ENCODE assay signal across 21 cellular contexts in genomic region chr1:156840880-156841279, GRCh38. TPM values are rescaled to one million over a fixed set of nuclear protein-coding genes. Genes with fewer than 3 reads are reported as not detected.
A peak's percentile ranks its signal among the peaks of the same experiment; 100 is the strongest.
DNase-seq lines count a peak whose midpoint lies in the region; ATAC-seq, FAIRE-seq and TF ChIP-seq lines count a peak whose summit lies in the region.
"Had no signal": no experiment of that assay in that cellular context is flagged by ENCODE, and none has a peak within 500 bp of the region (broad histone marks: within the 10 kb centered on the region; RNA-seq: fewer than 3 reads in every experiment).

No MANE protein-coding gene starts in this region.

- intact Hi-C loops in K562 (cut with micrococcal nuclease) (no loop called here), kidney (cut with DNase I) (no loop called here), spleen (cut with DNase I; ENCODE audit: low total_unique reads) (no loop called here)

- in situ Hi-C loops in K562 (cut with MboI) = no loop called here

- H3K9me3 ChIP-seq in HEK293 (ENCODE audit: control insufficient read depth, insufficient read depth, low read depth, low read length) (no peaks in the 10 kb centered on the region), K562 (replicated peaks; ENCODE audit: control insufficient read depth, insufficient read depth, low read depth, low read length) (no peaks in the 10 kb centered on the region), kidney (ENCODE audit: control insufficient read depth in 1 of 2, low read length in 2 of 2) (no peaks in the 10 kb centered on the region), spleen (no peaks in the 10 kb centered on the region)
- H3K9me3 ChIP-seq: BE2C, Caco-2 had no signal

- H3K4me3 ChIP-seq in HEK293 (ENCODE audit: low read depth, low read length) (no peak overlapping the region), K562 (no peak overlapping the region), kidney (ENCODE audit: low read length in 2 of 2) (no peak overlapping the region), spleen (no peak overlapping the region)

- no peaks in the 10 kb centered on the region for H3K9me1 ChIP-seq in K562 (ENCODE audit: control insufficient read depth, insufficient read depth, low read length)

- H3K9ac ChIP-seq in K562 (ENCODE audit: insufficient read depth in 1 of 2, low read depth in 2 of 2, low read length in 2 of 2) (no peak overlapping the region; a peak in 1 of 4 replicates), kidney (ENCODE audit: low read length in 2 of 2) (no peak overlapping the region)
- H3K9ac ChIP-seq: KMS-11 had no signal

- no peaks in the 10 kb centered on the region for H4K20me1 ChIP-seq in K562 (replicated peaks; ENCODE audit: control insufficient read depth, insufficient read depth, low read length)

- DNase-seq in K562 (ENCODE audit: extremely low read depth in 1 of 4, low spot score in 3 of 4) (no peak), kidney (peak; percentile 46), spleen (peak; percentile 65), HTR-8/SVneo (ENCODE audit: insufficient read length, low spot score) (no peak)
- DNase-seq: BE2C; C1 segment of cervical spinal cord; Caco-2; CD4-positive, CD25-positive, alpha-beta regulatory T cell; GOT3; HCEC 1CT; HFFc6 had no signal

- H2AFZ ChIP-seq in K562 (ENCODE audit: low read depth, low read length) = no peak overlapping the region

- no peak for TF ChIP-seq POLR2A in K562 (conservative IDR thresholded peaks at IDR 0.05)
- TF ChIP-seq POLR2A in spleen (IDR thresholded peaks at IDR 0.05) = no peak

- H3K4me1 ChIP-seq in HEK293 (ENCODE audit: control insufficient read depth, insufficient read depth, low read length) = no peaks in the 10 kb centered on the region
- H3K4me1 ChIP-seq in K562 (replicated peaks in 1 of 2; ENCODE audit: control insufficient read depth in 2 of 2, insufficient read depth in 2 of 2, low read length in 2 of 2) = peaks cover 6 to 21% of the 10 kb centered on the region in 2 experiments; a peak in 4 of 5 replicates
- H3K4me1 ChIP-seq in kidney (ENCODE audit: control insufficient read depth in 1 of 2, insufficient read depth in 1 of 2, low read depth in 1 of 2, low read length in 2 of 2) = peaks cover 0 to 5% of the 10 kb centered on the region in 2 donors
- H3K4me1 ChIP-seq in spleen = peaks cover 0 to 16% (median 8%) of the 10 kb centered on the region in 6 donors
- H3K4me1 ChIP-seq: Caco-2 had no signal

- BruUV-seq in K562 (replicated peaks; lab: Mats Ljungman, UMichigan) = no TSS peak

- 21% methylated on average over 12 of the region's 14 CpGs for WGBS in K562 (ENCODE audit: insufficient coverage, low coverage, missing lambda C conversion rate)
- 63 to 81% (median 70%) methylated on average over 13 to 14 of the region's 14 CpGs for WGBS in spleen, 5 donors

- no peaks in the 10 kb centered on the region for H3K27me3 ChIP-seq in K562 (ENCODE audit: control insufficient read depth in 2 of 2, insufficient read depth in 2 of 2, low read length in 2 of 2)
- peaks cover 3 to 92% (median 27%) of the 10 kb centered on the region in 7 donors for H3K27me3 ChIP-seq in spleen (replicated peaks in 1 of 7)
- H3K27me3 ChIP-seq: BE2C had no signal

- TF ChIP-seq RAD21 in K562 (CRISPR knock-in tag; conservative IDR thresholded peaks at IDR 0.05 in 1 of 2, IDR thresholded peaks at IDR 0.05 in 1 of 2) = no peak

- ATAC-seq in K562 = no peak
- no peak for ATAC-seq in GM18868 (IDR thresholded peaks at IDR 0.05; ENCODE audit: unreplicated experiment)
- no peak for ATAC-seq in GM21786 (IDR thresholded peaks at IDR 0.05; ENCODE audit: unreplicated experiment)
- ATAC-seq: HepG2 had no signal

- TF ChIP-seq CTCF in HEK293 (tag by site-specific recombination; IDR thresholded peaks at IDR 0.05) (no peak), K562 (IDR thresholded peaks at IDR 0.05 in 2 of 3, conservative IDR thresholded peaks at IDR 0.05 in 1 of 3; ENCODE audit: insufficient read depth in 2 of 3, low read depth in 1 of 3, low read length in 3 of 3) (no peak), kidney (IDR thresholded peaks at IDR 0.05; ENCODE audit: borderline replicate concordance, extremely low read depth, insufficient read depth) (no peak), spleen (IDR thresholded peaks at IDR 0.05 in 8 of 11, conservative IDR thresholded peaks at IDR 0.05 in 3 of 11) (no peak)

- H3K27ac ChIP-seq in HEK293 (ENCODE audit: extremely low read depth, low read depth, low read length) = no peak overlapping the region
- H3K27ac ChIP-seq in K562 (ENCODE audit: extremely low read depth, low read depth, low read length) = no peak overlapping the region
- H3K27ac ChIP-seq in kidney (ENCODE audit: low read depth in 2 of 2, low read length in 2 of 2) = no peak overlapping the region
- no peak overlapping the region for H3K27ac ChIP-seq in spleen
- H3K27ac ChIP-seq: KMS-11 had no signal

- TF ChIP-seq EP300 in K562 (IDR thresholded peaks at IDR 0.05; ENCODE audit: low read length) = no peak

- H3K79me2 ChIP-seq in K562 (ENCODE audit: control insufficient read depth, insufficient read depth, low read length) = no peaks in the 10 kb centered on the region

- no peak overlapping the region for H3K4me2 ChIP-seq in K562 (ENCODE audit: insufficient read depth, low read length)
- H3K4me2 ChIP-seq: KMS-11 had no signal

- POLR2A ChIA-PET in HEK293 (lab: Yijun Ruan, JAX) = no interaction called here
- POLR2A ChIA-PET in K562 (lab: Yijun Ruan, JAX) = interaction anchor here (0.6 to 1.0 kb wide), 5 partner anchors 15 to 118 kb away, joined by 3 read pairs; no protein-coding TSS in a partner anchor

- FAIRE-seq in K562 (lab: Jason Lieb, UNC) (no peak), kidney (lab: Jason Lieb, UNC) (no peak), HTR-8/SVneo (lab: Jason Lieb, UNC) (no peak)
- FAIRE-seq: D721Med, G401.6, GM12891, HepG2 had no signal

- CTCF ChIA-PET in HEK293 (lab: Yijun Ruan, JAX) (interaction anchor here (0.8 to 6.2 kb wide), 8 partner anchors 8 to 115 kb away, joined by 3 to 119 read pairs (median 4); partner anchors contain the start of genes INSRR and NTRK1), K562 (lab: Yijun Ruan, JAX; ENCODE audit: low intra/inter-chr PET ratio) (interaction anchor here (0.7 kb wide), 1 partner anchor 31 kb away, joined by 3 read pairs; no protein-coding TSS in a partner anchor)

- H3K36me3 ChIP-seq in HEK293 (ENCODE audit: control insufficient read depth in 2 of 2, insufficient read depth in 1 of 2, low read length in 2 of 2) (no peaks in the 10 kb centered on the region), K562 (ENCODE audit: control insufficient read depth, insufficient read depth, low read length) (no peaks in the 10 kb centered on the region), kidney (ENCODE audit: control insufficient read depth in 1 of 2, insufficient read depth in 2 of 2, low read length in 2 of 2) (no peaks in the 10 kb centered on the region), spleen (no peaks in the 10 kb centered on the region)
- H3K36me3 ChIP-seq: BE2C had no signal

RNA-seq across cellular contexts. Expression of gene INSRR, which starts 18.0 kb away (rescaled TPM):
- total RNA-seq in K562 (2011; cell fraction: chromatin; rRNA removed; ENCODE audit: low replicate concordance) = 0.14 and 1.6 TPM in 2 replicates
- total RNA-seq in K562 (2011; cell fraction: nucleolus; rRNA removed) = 0.66 and 0.67 TPM in 2 replicates
- 0.44 and 0.46 TPM in 2 replicates for total RNA-seq in K562 (2011; cell fraction: nucleoplasm; rRNA removed)
- 0.08 TPM in 1 of 2 replicates, not detected in the other for total RNA-seq in K562 (2014; rRNA removed)
- total RNA-seq in K562 (2014; rRNA removed; fragmentation: Illumina TruSeq; extraction: Trizol) = 0.04 TPM in 1 of 2 replicates, not detected in the other
- total RNA-seq in K562 (2015; rRNA removed; fragmentation: Illumina TruSeq; extraction: Trizol) = 0.04 and 0.07 TPM in 2 replicates
- total RNA-seq in K562 (2021) = 0.18 TPM in 2 replicates
- polyA plus RNA-seq in K562 (2011; rRNA removed) = 0.06 and 0.07 TPM in 2 replicates
- 0.04 and 0.16 TPM in 2 replicates for polyA plus RNA-seq in K562 (2011; cell fraction: cytosol; rRNA removed)
- 0.44 and 1.7 TPM in 2 replicates for polyA plus RNA-seq in K562 (2011; cell fraction: nucleus; rRNA removed)
- polyA plus RNA-seq in K562 (2012) = 0.25 and 0.83 TPM in 2 replicates
- polyA plus RNA-seq in K562 (2014; fragmentation: Illumina TruSeq; extraction: Trizol) = 0.03 and 0.06 TPM in 2 replicates
- not detected for polyA plus RNA-seq in K562 (2014; fragmentation: Nextera tagmentation; extraction: Ambion mirVana)
- polyA plus RNA-seq in K562 (2014; rRNA removed) = 0.07 and 0.12 TPM in 2 replicates
- 0.09 and 0.21 TPM in 2 replicates for polyA minus RNA-seq in K562 (2011; rRNA and poly(A)+ RNA removed)
- polyA minus RNA-seq in K562 (2011; cell fraction: cytosol; rRNA and poly(A)+ RNA removed) = not detected in 2 replicates
- polyA minus RNA-seq in K562 (2011; cell fraction: nucleus; rRNA and poly(A)+ RNA removed) = 0.33 and 0.81 TPM in 2 replicates
- 0.35 TPM for total RNA-seq in kidney
- polyA plus RNA-seq in kidney (ENCODE audit: insufficient read depth, low read depth, low replicate concordance) = 2.4 TPM
- under 1 TPM in 3 of 7 donors, not detected in 4; 0.09 TPM for total RNA-seq in spleen
- polyA plus RNA-seq in spleen = under 1 TPM in 1 of 3 donors, not detected in 2; under 0.01 TPM
- total RNA-seq: A172, Caco-2, HepG2, HFFc6 had no signal
- polyA plus RNA-seq: CD4-positive, CD25-positive, alpha-beta regulatory T cell; HepG2; IgD-negative memory B cell had no signal

RNA-seq across cellular contexts. Expression of gene NTRK1, which starts 19.8 kb away (rescaled TPM):
- total RNA-seq in K562 (2011; cell fraction: chromatin; rRNA removed; ENCODE audit: low replicate concordance) = 54.2 and 208 TPM in 2 replicates
- total RNA-seq in K562 (2011; cell fraction: nucleolus; rRNA removed) = 116 and 182 TPM in 2 replicates
- 78.5 and 79.4 TPM in 2 replicates for total RNA-seq in K562 (2011; cell fraction: nucleoplasm; rRNA removed)
- total RNA-seq in K562 (2014; rRNA removed) (22.4 and 23.1 TPM in 2 replicates), K562 (2014; rRNA removed; fragmentation: Illumina TruSeq; extraction: Trizol) (3.3 and 4.8 TPM in 2 replicates), K562 (2015; rRNA removed; fragmentation: Illumina TruSeq; extraction: Trizol) (4.0 and 4.2 TPM in 2 replicates), K562 (2021) (28.0 and 30.0 TPM in 2 replicates), kidney (1.0 TPM), spleen (1 to 10 TPM in 1 of 7 donors, under 1 TPM in 3, not detected in 3; 0.18 to 1.4 (median 0.48) TPM)
- polyA plus RNA-seq in K562 (2011; rRNA removed) (18.2 and 21.5 TPM in 2 replicates), K562 (2014; fragmentation: Illumina TruSeq; extraction: Trizol) (7.9 and 16.1 TPM in 2 replicates), K562 (2014; fragmentation: Nextera tagmentation; extraction: Ambion mirVana) (1 to 10 TPM in 1 of 2 experiments, under 1 TPM in 1; 0.46 to 2.3 TPM), K562 (2014; rRNA removed) (23.3 and 26.2 TPM in 2 replicates), kidney (ENCODE audit: insufficient read depth, low read depth, low replicate concordance) (1.3 TPM), spleen (under 1 TPM in 2 of 3 donors, not detected in 1; 0.09 to 0.22 TPM)
- 16.8 and 66.3 TPM in 2 replicates for polyA plus RNA-seq in K562 (2011; cell fraction: cytosol; rRNA removed)
- 93.6 and 258 TPM in 2 replicates for polyA plus RNA-seq in K562 (2011; cell fraction: nucleus; rRNA removed)
- 23.1 and 95.0 TPM in 2 replicates for polyA plus RNA-seq in K562 (2012)
- 5.4 and 15.6 TPM in 2 replicates for polyA minus RNA-seq in K562 (2011; rRNA and poly(A)+ RNA removed)
- 13.1 and 24.5 TPM in 2 replicates for polyA minus RNA-seq in K562 (2011; cell fraction: cytosol; rRNA and poly(A)+ RNA removed)
- polyA minus RNA-seq in K562 (2011; cell fraction: nucleus; rRNA and poly(A)+ RNA removed) = 19.4 and 42.9 TPM in 2 replicates
- total RNA-seq: Caco-2, HepG2 had no signal
- polyA plus RNA-seq: HepG2, IgD-negative memory B cell had no signal

RNA-seq across cellular contexts. Expression of gene SH2D2A, which starts 24.2 kb away (rescaled TPM):
- 15.3 and 26.9 TPM in 2 replicates for total RNA-seq in K562 (2011; cell fraction: chromatin; rRNA removed; ENCODE audit: low replicate concordance)
- 16.2 and 18.2 TPM in 2 replicates for total RNA-seq in K562 (2011; cell fraction: nucleolus; rRNA removed)
- total RNA-seq in K562 (2011; cell fraction: nucleoplasm; rRNA removed) = 20.7 and 27.8 TPM in 2 replicates
- total RNA-seq in K562 (2014; rRNA removed) (27.7 and 36.0 TPM in 2 replicates), K562 (2014; rRNA removed; fragmentation: Illumina TruSeq; extraction: Trizol) (4.8 and 6.9 TPM in 2 replicates), K562 (2015; rRNA removed; fragmentation: Illumina TruSeq; extraction: Trizol) (6.3 and 8.4 TPM in 2 replicates), K562 (2021) (33.6 TPM in 2 replicates), kidney (4.3 TPM), spleen (10 to 100 TPM; 10.4 to 22.1 (median 15.1) TPM)
- polyA plus RNA-seq in K562 (2011; rRNA removed) (5.7 and 9.7 TPM in 2 replicates), K562 (2014; fragmentation: Illumina TruSeq; extraction: Trizol) (20.0 and 21.2 TPM in 2 replicates), K562 (2014; fragmentation: Nextera tagmentation; extraction: Ambion mirVana) (1 to 10 TPM in 1 of 2 experiments, under 1 TPM in 1; 0.89 to 1.1 TPM), K562 (2014; rRNA removed) (20.8 and 21.4 TPM in 2 replicates), kidney (ENCODE audit: insufficient read depth, low read depth, low replicate concordance) (0.32 TPM), spleen (1 to 10 TPM; 3.6 to 5.6 (median 5.2) TPM)
- polyA plus RNA-seq in K562 (2011; cell fraction: cytosol; rRNA removed) = 12.6 and 29.0 TPM in 2 replicates
- 10.6 and 25.9 TPM in 2 replicates for polyA plus RNA-seq in K562 (2011; cell fraction: nucleus; rRNA removed)
- polyA plus RNA-seq in K562 (2012) = 30.7 and 34.5 TPM in 2 replicates
- polyA minus RNA-seq in K562 (2011; rRNA and poly(A)+ RNA removed) = 2.2 and 4.8 TPM in 2 replicates
- 11.6 and 16.2 TPM in 2 replicates for polyA minus RNA-seq in K562 (2011; cell fraction: cytosol; rRNA and poly(A)+ RNA removed)
- 10.4 and 13.3 TPM in 2 replicates for polyA minus RNA-seq in K562 (2011; cell fraction: nucleus; rRNA and poly(A)+ RNA removed)

RNA-seq across cellular contexts. Expression of gene PEAR1, which starts 52.6 kb away (rescaled TPM):
- total RNA-seq in K562 (2011; cell fraction: chromatin; rRNA removed; ENCODE audit: low replicate concordance) = 6.2 and 13.8 TPM in 2 replicates
- total RNA-seq in K562 (2011; cell fraction: nucleolus; rRNA removed) = 11.7 and 12.5 TPM in 2 replicates
- 6.5 and 7.2 TPM in 2 replicates for total RNA-seq in K562 (2011; cell fraction: nucleoplasm; rRNA removed)
- 6.4 and 12.7 TPM in 2 replicates for total RNA-seq in K562 (2014; rRNA removed)
- 2.5 and 2.6 TPM in 2 replicates for total RNA-seq in K562 (2014; rRNA removed; fragmentation: Illumina TruSeq; extraction: Trizol)
- 5.9 and 6.0 TPM in 2 replicates for total RNA-seq in K562 (2015; rRNA removed; fragmentation: Illumina TruSeq; extraction: Trizol)
- total RNA-seq in K562 (2021) = 5.2 and 6.1 TPM in 2 replicates
- polyA plus RNA-seq in K562 (2011; rRNA removed) = 13.9 and 16.6 TPM in 2 replicates
- 17.4 and 33.0 TPM in 2 replicates for polyA plus RNA-seq in K562 (2011; cell fraction: cytosol; rRNA removed)
- 30.0 and 34.3 TPM in 2 replicates for polyA plus RNA-seq in K562 (2011; cell fraction: nucleus; rRNA removed)
- polyA plus RNA-seq in K562 (2012) = 5.5 and 7.2 TPM in 2 replicates
- polyA plus RNA-seq in K562 (2014; fragmentation: Illumina TruSeq; extraction: Trizol) = 6.8 and 9.8 TPM in 2 replicates
- polyA plus RNA-seq in K562 (2014; fragmentation: Nextera tagmentation; extraction: Ambion mirVana) = 1 to 10 TPM in 1 of 2 experiments, under 1 TPM in 1; 0.87 to 1.1 TPM
- 7.0 and 9.1 TPM in 2 replicates for polyA plus RNA-seq in K562 (2014; rRNA removed)
- polyA minus RNA-seq in K562 (2011; rRNA and poly(A)+ RNA removed) = 6.3 and 7.1 TPM in 2 replicates
- polyA minus RNA-seq in K562 (2011; cell fraction: cytosol; rRNA and poly(A)+ RNA removed) = 7.3 and 8.2 TPM in 2 replicates
- polyA minus RNA-seq in K562 (2011; cell fraction: nucleus; rRNA and poly(A)+ RNA removed) = 6.3 and 12.1 TPM in 2 replicates
- total RNA-seq in kidney = 17.2 TPM
- 4.5 TPM for polyA plus RNA-seq in kidney (ENCODE audit: insufficient read depth, low read depth, low replicate concordance)
- total RNA-seq in spleen = 10 to 100 TPM; 16.1 to 28.3 (median 24.2) TPM
- polyA plus RNA-seq in spleen = 1 to 10 TPM; 1.4 to 6.2 (median 2.6) TPM
- polyA plus RNA-seq: CD4-positive, CD25-positive, alpha-beta regulatory T cell; IgD-negative memory B cell had no signal

Comparison
In these comparisons a context has a peak if more than half of its experiments do, and no peak if none do; other contexts are left out.
1. DNase-seq: peak in kidney (single experiment) and spleen (single experiment); none in K562 (0 of 4) and HTR-8/SVneo (single experiment).
2. Of the 44 proteins assayed by ChIP-seq in both K562 and HEK293: peak only in K562: ZBTB7A; only in HEK293: none; in both: none; in neither: 43.